7 cellular contexts compared by ENCODE assay signal in genomic region chr9:76394023-76394895, GRCh38. TPM values are rescaled to one million over a fixed set of nuclear protein-coding genes. Genes with fewer than 3 reads are reported as not detected.
DNase-seq lines count a peak whose midpoint lies in the region; ATAC-seq and TF ChIP-seq lines count a peak whose summit lies in the region.

Gene RFK (minus strand): TSS chr9:76394426. CDS start chr9:76394171, 255 bp downstream.

- H3K27ac ChIP-seq in hepatocyte: peak within 1 kb of the TSS; percentile 96

- no peaks in the 10 kb centered on the region for H3K36me3 ChIP-seq in hepatocyte (replicated peaks; ENCODE audit: insufficient read depth, low read depth)

- no peaks in the 10 kb centered on the region for H4K20me1 ChIP-seq in hepatocyte (ENCODE audit: insufficient read depth, poor library complexity, severe bottlenecking)

- no peaks in the 10 kb centered on the region for H3K27me3 ChIP-seq in hepatocyte

- WGBS in hepatocyte (ENCODE audit: low lambda C conversion rate, missing lambda C conversion rate): 1% methylated on average over 59 of the region's 91 CpGs

- no peaks in the 10 kb centered on the region for H3K9me2 ChIP-seq in hepatocyte (replicated peaks; ENCODE audit: insufficient read depth)

- H3K4me3 ChIP-seq in astrocyte of the cerebellum (ENCODE audit: low read depth, low read length) (peak within 1 kb of the TSS; percentile 86), hepatocyte (peak within 1 kb of the TSS; percentile 74), retinal pigment epithelial cell (ENCODE audit: low read length) (peak within 1 kb of the TSS; percentile 82)

- H3K4me1 ChIP-seq in hepatocyte (ENCODE audit: insufficient read depth): peaks cover 6% of the 10 kb centered on the region

- peak within 1 kb of the TSS; percentile 83 for H3K4me2 ChIP-seq in hepatocyte

- H3K79me2 ChIP-seq in hepatocyte: peaks cover 30% of the 10 kb centered on the region

- ATAC-seq in GM18498 (IDR thresholded peaks at IDR 0.05; ENCODE audit: unreplicated experiment) (peak; percentile 73), HG02870 (IDR thresholded peaks at IDR 0.05; ENCODE audit: unreplicated experiment) (peak; percentile 61)

- peak; percentile 89 for DNase-seq in NCI-H146 (lab: John Stamatoyannopoulos, UW)
- peak; percentile 82 for DNase-seq in T-helper 22 cell (ENCODE audit: low read depth)
- peak; percentile 81 for DNase-seq in astrocyte of the cerebellum (ENCODE audit: low read depth)
- DNase-seq in hepatocyte (ENCODE audit: low spot score): peak; percentile 96
- DNase-seq in retinal pigment epithelial cell (ENCODE audit: low read depth): peak; percentile 70

- TF ChIP-seq CTCF in astrocyte of the cerebellum (IDR thresholded peaks at IDR 0.05; ENCODE audit: low read depth, low read length, missing control alignments) (peak; percentile 40), hepatocyte (IDR thresholded peaks at IDR 0.05; ENCODE audit: poor library complexity) (peak; percentile 55), retinal pigment epithelial cell (conservative IDR thresholded peaks at IDR 0.05; ENCODE audit: low read depth, low read length) (peak; percentile 13)

- in situ Hi-C loops in astrocyte of the cerebellum (cut with HindIII; ENCODE audit: low sequenced_read_pairs): no loop called here

- no peaks in the 10 kb centered on the region for H3K9me3 ChIP-seq in hepatocyte (ENCODE audit: low read depth)

- peak within 1 kb of the TSS; percentile 97 for H2AFZ ChIP-seq in hepatocyte

RNA-seq across cellular contexts. Expression of gene RFK, which starts in this region (rescaled TPM):
- total RNA-seq in hepatocyte: 46.6 and 56.9 TPM in 2 replicates
- polyA plus RNA-seq in hepatocyte: 23.8 and 32.0 TPM in 2 replicates

Comparison
In these comparisons a context has a peak if more than half of its experiments do, and no peak if none do; other contexts are left out.
1. Peak in every context shown above with its lines: DNase-seq, ATAC-seq, H3K4me3 ChIP-seq and H3K27ac ChIP-seq.